Comparison of ENCODE assay signal across 9 cellular contexts in the genomic region with DNA sequence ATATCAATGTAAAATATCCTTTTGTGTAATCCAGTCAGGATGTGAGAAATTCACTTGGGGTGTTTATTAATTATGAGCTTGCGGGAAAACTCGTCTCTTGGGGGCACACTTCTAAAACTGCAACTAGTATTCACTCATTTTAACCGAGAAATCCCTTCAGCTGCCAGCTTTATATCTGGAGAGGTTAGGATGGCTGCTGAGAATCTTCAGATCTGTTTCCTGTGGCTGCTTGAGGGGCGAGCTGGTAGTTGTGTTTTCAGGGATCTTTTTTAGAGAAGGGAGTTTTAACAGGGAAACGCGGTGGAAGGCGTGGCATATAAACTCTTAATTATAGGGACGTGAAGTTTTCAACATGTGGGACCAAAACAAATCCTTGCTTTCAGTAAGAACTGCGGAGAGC. TPM values are rescaled to one million over a fixed set of nuclear protein-coding genes. Genes with fewer than 3 reads are reported as not detected.
DNase-seq lines count a peak whose midpoint lies in the region; ATAC-seq, FAIRE-seq and TF ChIP-seq lines count a peak whose summit lies in the region.
"Had no signal": no experiment of that assay in that cellular context is flagged by ENCODE, and none has a peak within 500 bp of the region (broad histone marks: within the 10 kb centered on the region; RNA-seq: fewer than 3 reads in every experiment).

No MANE protein-coding gene starts in this region.

- H3K9ac ChIP-seq in adipocyte (ENCODE audit: low read length) (peak overlapping the region; percentile 95), keratinocyte (ENCODE audit: control insufficient read depth, extremely low read depth, insufficient read depth, low read length) (peak overlapping the region; percentile 96)

- TF ChIP-seq CTCF in AG04449 (IDR thresholded peaks at IDR 0.05; ENCODE audit: insufficient read depth, low read length, missing control alignments) (no peak), keratinocyte (optimal IDR thresholded peaks at IDR 0.05 in 1 of 3, IDR thresholded peaks at IDR 0.05 in 1 of 3, conservative IDR thresholded peaks at IDR 0.05 in 1 of 3; ENCODE audit: extremely low read depth in 1 of 3, insufficient read depth in 2 of 3, low read length in 3 of 3) (no peak)

- H3K4me3 ChIP-seq in AG04449 (ENCODE audit: low read depth, low read length) (peak overlapping the region; percentile 78), adipocyte (ENCODE audit: low read length) (peak overlapping the region; percentile 94), keratinocyte (ENCODE audit: control insufficient read depth in 2 of 3, extremely low read depth in 1 of 3, insufficient read depth in 2 of 3, low read depth in 1 of 3, low read length in 3 of 3) (peak overlapping the region; percentile 83 to 93 (median 85))

- H3K27me3 Mint-ChIP-seq in stimulated activated naive CD8-positive, alpha-beta T cell treated with anti-CD3 and anti-CD28 coated beads, Interleukin-15, amount 100 ng/mL, for 72 hours = peaks cover 8% of the 10 kb centered on the region

- H3K9me1 ChIP-seq in keratinocyte (ENCODE audit: control insufficient read depth, extremely low read depth, insufficient read depth, low read length) = peaks cover 6% of the 10 kb centered on the region

- DNase-seq in AG04449 (ENCODE audit: low read depth, low spot score) (no peak), HS-5 (ENCODE audit: low read depth) (peak; percentile 15), adipocyte (ENCODE audit: low read depth) (peak; percentile 69), keratinocyte (ENCODE audit: low read depth, low spot score) (no peak), mucosa of gallbladder (ENCODE audit: low spot score) (no peak)
- DNase-seq in stimulated activated naive CD8-positive, alpha-beta T cell treated with anti-CD3 and anti-CD28 coated beads, Interleukin-15, amount 100 ng/mL, for 72 hours = no peak

- ATAC-seq in stimulated activated naive CD8-positive, alpha-beta T cell treated with anti-CD3 and anti-CD28 coated beads, Interleukin-15, amount 100 ng/mL, for 72 hours = no peak
- ATAC-seq in esophagus mucosa = no peak
- ATAC-seq in GM21723 (IDR thresholded peaks at IDR 0.05; ENCODE audit: unreplicated experiment) = no peak

- H3K4me2 ChIP-seq in keratinocyte (ENCODE audit: control insufficient read depth, extremely low read depth, insufficient read depth, low read depth, low read length) = peak overlapping the region; percentile 70

- H3K9me3 Mint-ChIP-seq in stimulated activated naive CD8-positive, alpha-beta T cell treated with anti-CD3 and anti-CD28 coated beads, Interleukin-15, amount 100 ng/mL, for 72 hours = no peaks in the 10 kb centered on the region

- no peaks in the 10 kb centered on the region for H3K27me3 ChIP-seq in adipocyte (replicated peaks; ENCODE audit: control insufficient read depth, insufficient read depth, low read length)
- H3K27me3 ChIP-seq in keratinocyte (ENCODE audit: control insufficient read depth, extremely low read depth, insufficient read depth, low read length) = no peaks in the 10 kb centered on the region

- POLR2A ChIA-PET in AG04449 (lab: Yijun Ruan, JAX) = interaction anchor here (0.9 to 2.3 kb wide), 5 partner anchors 15 to 91 kb away, joined by 4 to 10 read pairs (median 7); no protein-coding TSS in a partner anchor

- CTCF ChIA-PET in AG04449 (lab: Yijun Ruan, JAX) = interaction anchor here (0.8 to 2.7 kb wide), 8 partner anchors 10 to 111 kb away, joined by 3 to 16 read pairs (median 4); no protein-coding TSS in a partner anchor

- peak overlapping the region; percentile 98 for H3K27ac ChIP-seq in keratinocyte (ENCODE audit: control insufficient read depth, insufficient read depth, low read length)

- no peak overlapping the region for H2AFZ ChIP-seq in keratinocyte (ENCODE audit: control insufficient read depth, low read length)

- H3K9me3 ChIP-seq in adipocyte (ENCODE audit: control insufficient read depth, low read length) (no peaks in the 10 kb centered on the region), keratinocyte (ENCODE audit: control insufficient read depth, low read depth, low read length) (no peaks in the 10 kb centered on the region)

- dilution Hi-C loops in keratinocyte (cut with MboI; ENCODE audit: extremely low pct_ligation_motif_present, low sequenced_read_pairs) = no loop called here

- H3K36me3 ChIP-seq in adipocyte (ENCODE audit: control insufficient read depth, insufficient read depth, low read length, severe bottlenecking) (no peaks in the 10 kb centered on the region), keratinocyte (ENCODE audit: control insufficient read depth in 2 of 2, extremely low read depth in 1 of 2, insufficient read depth in 2 of 2, low read length in 2 of 2) (peaks cover 1 to 7% of the 10 kb centered on the region in 2 experiments)

- H3K4me1 ChIP-seq in adipocyte (ENCODE audit: control insufficient read depth, insufficient read depth, low read length) (peaks cover 33% of the 10 kb centered on the region), keratinocyte (ENCODE audit: control insufficient read depth, extremely low read depth, insufficient read depth, low read length) (peaks cover 23% of the 10 kb centered on the region)

- no peaks in the 10 kb centered on the region for H4K20me1 ChIP-seq in keratinocyte (ENCODE audit: control insufficient read depth, extremely low read depth, insufficient read depth, low read length)

- peak overlapping the region in 1 of 2 donors; percentile 3 for H3K27ac Mint-ChIP-seq in stimulated activated naive CD8-positive, alpha-beta T cell treated with anti-CD3 and anti-CD28 coated beads, Interleukin-15, amount 100 ng/mL, for 72 hours

- H3K4me1 Mint-ChIP-seq in stimulated activated naive CD8-positive, alpha-beta T cell treated with anti-CD3 and anti-CD28 coated beads, Interleukin-15, amount 100 ng/mL, for 72 hours = peaks cover 15% of the 10 kb centered on the region

- peaks cover 54% of the 10 kb centered on the region for H3K79me2 ChIP-seq in keratinocyte (ENCODE audit: control insufficient read depth, insufficient read depth, low read length)

- H3K4me3 Mint-ChIP-seq in stimulated activated naive CD8-positive, alpha-beta T cell treated with anti-CD3 and anti-CD28 coated beads, Interleukin-15, amount 100 ng/mL, for 72 hours = peak overlapping the region; percentile 88 to 94

- no peak for FAIRE-seq in keratinocyte (lab: Jason Lieb, UNC)
- FAIRE-seq: islet of Langerhans had no signal

RNA-seq across cellular contexts. Expression of gene PPFIBP1, which starts 0.8 kb away (rescaled TPM):
- polyA plus RNA-seq in keratinocyte = 53.6 to 83.5 TPM (median 62.0 TPM) in 3 replicates
- 74.9 TPM for polyA plus RNA-seq in keratinocyte (2011; ENCODE audit: low read depth)
- 32.0 and 75.4 TPM in 2 replicates for polyA plus RNA-seq in keratinocyte (2011; cell fraction: cytosol; rRNA removed)
- polyA plus RNA-seq in keratinocyte (2011; cell fraction: nucleus; rRNA removed) = 101 and 133 TPM in 2 replicates
- 25.4 and 60.2 TPM in 2 replicates for polyA plus RNA-seq in keratinocyte (2012; ENCODE audit: low replicate concordance)
- 48.5 to 186 TPM (median 78.5 TPM) in 3 replicates for polyA minus RNA-seq in keratinocyte
- polyA minus RNA-seq in keratinocyte (2011; cell fraction: cytosol; rRNA and poly(A)+ RNA removed) = 37.2 TPM
- polyA minus RNA-seq in keratinocyte (2011; cell fraction: nucleus; rRNA and poly(A)+ RNA removed) = 116 and 242 TPM in 2 replicates
- total RNA-seq in esophagus mucosa (57.3 TPM), mucosa of gallbladder (46.7 TPM)

Comparison
In these comparisons a context has a peak if more than half of its experiments do, and no peak if none do; other contexts are left out.
1. DNase-seq: peak in HS-5 (single experiment) and adipocyte (single experiment); none in AG04449 (single experiment), keratinocyte (single experiment), stimulated activated naive CD8-positive, alpha-beta T cell treated with anti-CD3 and anti-CD28 coated beads, Interleukin-15, amount 100 ng/mL, for 72 hours (0 of 2) and mucosa of gallbladder (single experiment).
2. Peak in every context shown above with its lines, with median percentiles within 50 percentile points of each other: H3K4me3 ChIP-seq.